ENCODE assay signal across 20 cellular contexts in the genomic region with DNA sequence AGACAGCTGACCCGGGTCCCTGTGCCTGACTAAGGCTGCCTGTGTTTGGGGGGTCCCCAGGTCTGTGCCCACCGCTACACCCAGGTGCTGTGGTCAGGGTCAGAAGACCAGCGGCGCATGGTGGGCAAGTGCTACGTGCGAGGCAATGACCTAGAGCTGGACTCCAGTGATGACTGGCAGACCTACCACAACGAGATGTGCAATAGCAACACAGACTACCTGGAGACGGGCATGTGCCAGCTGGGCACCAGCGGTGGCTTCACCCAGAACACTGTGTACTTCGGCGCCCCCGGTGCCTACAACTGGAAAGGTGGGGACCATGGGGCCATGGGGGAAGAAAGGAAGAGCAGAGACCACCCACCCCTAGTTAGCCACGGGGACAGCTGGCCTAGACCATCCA. TPM values are rescaled to one million over a fixed set of nuclear protein-coding genes. Genes with fewer than 3 reads are reported as not detected.
A peak's percentile ranks its signal among the peaks of the same experiment; 100 is the strongest.
DNase-seq lines count a peak whose midpoint lies in the region; ATAC-seq, FAIRE-seq and TF ChIP-seq lines count a peak whose summit lies in the region.
"Had no signal": no experiment of that assay in that cellular context is flagged by ENCODE, and none has a peak within 500 bp of the region (broad histone marks: within the 10 kb centered on the region; RNA-seq: fewer than 3 reads in every experiment).

No MANE protein-coding gene starts in this region.

- H3K9me3 ChIP-seq in SK-N-SH (no peaks in the 10 kb centered on the region), kidney (ENCODE audit: control insufficient read depth in 1 of 2, low read length in 2 of 2) (no peaks in the 10 kb centered on the region), skeletal muscle tissue (ENCODE audit: control insufficient read depth in 3 of 3, low read length in 3 of 3) (no peaks in the 10 kb centered on the region)
- H3K9me3 ChIP-seq: HAP-1 had no signal

- 94% methylated on average over 7 of the region's 13 CpGs for WGBS in SK-N-SH (ENCODE audit: low lambda C conversion rate)

- H3K4me1 ChIP-seq in SK-N-SH (ENCODE audit: control insufficient read depth in 1 of 2, insufficient read depth in 2 of 2, low read depth in 1 of 2, low read length in 1 of 2) (peaks cover 16 to 38% of the 10 kb centered on the region in 2 experiments), kidney (ENCODE audit: control insufficient read depth in 1 of 2, insufficient read depth in 1 of 2, low read depth in 1 of 2, low read length in 2 of 2) (peaks cover 21 to 22% of the 10 kb centered on the region in 2 donors), skeletal muscle tissue (ENCODE audit: control insufficient read depth in 3 of 3, insufficient read depth in 3 of 3, low read length in 3 of 3) (peaks cover 43 to 59% (median 47%) of the 10 kb centered on the region in 3 donors)
- H3K4me1 ChIP-seq: HAP-1 had no signal

- H4K20me1 ChIP-seq in SK-N-SH (ENCODE audit: insufficient read depth): peaks cover 41% of the 10 kb centered on the region

- TF ChIP-seq EP300 in SK-N-SH (IDR thresholded peaks at IDR 0.05; ENCODE audit: borderline replicate concordance in 1 of 2, low read depth in 1 of 2, low read length in 1 of 2): no peak

- ATAC-seq in SK-N-SH treated with all-trans-retinoic acid at 6 μM for 48 hours: no peak
- ATAC-seq: GM23338 had no signal

- peaks cover 47 to 75% of the 10 kb centered on the region in 2 experiments for H3K36me3 ChIP-seq in SK-N-SH (replicated peaks in 1 of 2; ENCODE audit: control insufficient read depth in 1 of 2, insufficient read depth in 2 of 2, low read length in 1 of 2)
- peaks cover 10 to 32% of the 10 kb centered on the region in 2 donors for H3K36me3 ChIP-seq in kidney (ENCODE audit: control insufficient read depth in 1 of 2, insufficient read depth in 2 of 2, low read length in 2 of 2)
- peaks cover 11 to 21% (median 20%) of the 10 kb centered on the region in 3 donors for H3K36me3 ChIP-seq in skeletal muscle tissue (ENCODE audit: control insufficient read depth in 3 of 3, insufficient read depth in 3 of 3, low read length in 3 of 3)
- H3K36me3 ChIP-seq: HAP-1 had no signal

- POLR2A ChIA-PET in SK-N-SH (lab: Yijun Ruan, JAX) (interaction anchor here (1.2 kb wide), 1 partner anchor 26 kb away, joined by 3 read pairs; no protein-coding TSS in a partner anchor), RWPE1 (lab: Yijun Ruan, JAX; ENCODE audit: low non-redundant PET) (no interaction called here)

- no peak for TF ChIP-seq RAD21 in SK-N-SH (IDR thresholded peaks at IDR 0.05; ENCODE audit: low read length)

- H3K4me2 ChIP-seq in SK-N-SH: peak overlapping the region; percentile 0; the same call in 1 of the 2 replicates
- H3K4me2 ChIP-seq: GM23338 had no signal

- peaks cover 67% of the 10 kb centered on the region for H3F3A ChIP-seq in SK-N-SH (replicated peaks; ENCODE audit: insufficient read depth)

- no peak for DNase-seq in SK-N-SH
- no peak for DNase-seq in RWPE1 (ENCODE audit: low spot score)
- peak; percentile 68 for DNase-seq in kidney
- DNase-seq in SHP77 treated with DMSO at 0.1 percent for 48 hours (lab: John Stamatoyannopoulos, UW): no peak
- DNase-seq in HUDEP-2 (lab: John Stamatoyannopoulos, UW; ENCODE audit: unreplicated experiment in 76 of 76): no peak
- DNase-seq in 8988T: no peak
- DNase-seq: MV-4-11, NCI-H1105 treated with DMSO at 0.1 percent for 48 hours, NCI-H2081, NCI-H2171, NCI-H524 treated with DMSO at 0.1 percent for 48 hours, SIG-M5 had no signal

- peak overlapping the region in 1 of 2 experiments; percentile 100; a peak in 2 of 4 replicates for H3K27ac ChIP-seq in SK-N-SH (ENCODE audit: low read depth in 2 of 2, low read length in 1 of 2)
- peak overlapping the region; percentile 72 for H3K27ac ChIP-seq in RWPE1
- no peak overlapping the region for H3K27ac ChIP-seq in kidney (ENCODE audit: low read depth in 2 of 2, low read length in 2 of 2)
- peak overlapping the region; percentile 88 for H3K27ac ChIP-seq in skeletal muscle tissue (ENCODE audit: low read depth, low read length)
- H3K27ac ChIP-seq: 22Rv1, C4-2B had no signal

- CTCF ChIA-PET in SK-N-SH (lab: Yijun Ruan, JAX): interaction anchor here (1.0 to 6.2 kb wide), 8 partner anchors 12 to 70 kb away, joined by 3 to 51 read pairs (median 6); a partner anchor contains a TSS
- CTCF ChIA-PET in RWPE1 (lab: Yijun Ruan, JAX): interaction anchor here (0.5 to 0.7 kb wide), 2 partner anchors 20 to 110 kb away, joined by 3 read pairs; no protein-coding TSS in a partner anchor

- intact Hi-C loops in kidney (cut with DNase I): no loop called here

- H3K27me3 ChIP-seq in SK-N-SH (ENCODE audit: insufficient read depth) (no peaks in the 10 kb centered on the region), skeletal muscle tissue (ENCODE audit: control insufficient read depth in 3 of 3, insufficient read depth in 3 of 3, low read length in 3 of 3) (no peaks in the 10 kb centered on the region)

- H2AFZ ChIP-seq in SK-N-SH (ENCODE audit: low read depth): no peak overlapping the region
- H2AFZ ChIP-seq: GM23338 had no signal

- H3K9ac ChIP-seq in SK-N-SH (no peak overlapping the region; the same call in 1 of the 2 replicates), kidney (ENCODE audit: low read length in 2 of 2) (no peak overlapping the region), skeletal muscle tissue (ENCODE audit: low read depth in 1 of 3, low read length in 3 of 3) (peak overlapping the region in 2 of 3 donors; percentile 66 to 80)

- H3K4me3 ChIP-seq in SK-N-SH (ENCODE audit: low read depth in 2 of 2, low read length in 1 of 2) (no peak overlapping the region), kidney (ENCODE audit: low read length in 2 of 2) (no peak overlapping the region), skeletal muscle tissue (ENCODE audit: low read length in 3 of 3) (no peak overlapping the region)
- H3K4me3 ChIP-seq: GM23338, HAP-1 had no signal

- no peaks in the 10 kb centered on the region for H3K9me2 ChIP-seq in SK-N-SH

- TF ChIP-seq CTCF in SK-N-SH (IDR thresholded peaks at IDR 0.05) (no peak), RWPE1 (conservative IDR thresholded peaks at IDR 0.05; ENCODE audit: low read depth) (no peak), kidney (IDR thresholded peaks at IDR 0.05; ENCODE audit: borderline replicate concordance, extremely low read depth, insufficient read depth) (no peak)

- no peak for FAIRE-seq in kidney (lab: Jason Lieb, UNC)
- FAIRE-seq: G401.6, GM12892 had no signal

- peaks cover 96% of the 10 kb centered on the region for H3K79me2 ChIP-seq in SK-N-SH (ENCODE audit: insufficient read depth)

TF ChIP-seq in SK-N-SH treated with all-trans-retinoic acid at 6 μM for 48 hours, 23 proteins besides CTCF, POLR2A, EP300 and RAD21:
- TF ChIP-seq ZFP30 (CRISPR knock-in tag; IDR thresholded peaks at IDR 0.05) (no peak), GLIS3 (CRISPR knock-in tag; IDR thresholded peaks at IDR 0.05) (no peak)
- TF ChIP-seq, protein P1, sequence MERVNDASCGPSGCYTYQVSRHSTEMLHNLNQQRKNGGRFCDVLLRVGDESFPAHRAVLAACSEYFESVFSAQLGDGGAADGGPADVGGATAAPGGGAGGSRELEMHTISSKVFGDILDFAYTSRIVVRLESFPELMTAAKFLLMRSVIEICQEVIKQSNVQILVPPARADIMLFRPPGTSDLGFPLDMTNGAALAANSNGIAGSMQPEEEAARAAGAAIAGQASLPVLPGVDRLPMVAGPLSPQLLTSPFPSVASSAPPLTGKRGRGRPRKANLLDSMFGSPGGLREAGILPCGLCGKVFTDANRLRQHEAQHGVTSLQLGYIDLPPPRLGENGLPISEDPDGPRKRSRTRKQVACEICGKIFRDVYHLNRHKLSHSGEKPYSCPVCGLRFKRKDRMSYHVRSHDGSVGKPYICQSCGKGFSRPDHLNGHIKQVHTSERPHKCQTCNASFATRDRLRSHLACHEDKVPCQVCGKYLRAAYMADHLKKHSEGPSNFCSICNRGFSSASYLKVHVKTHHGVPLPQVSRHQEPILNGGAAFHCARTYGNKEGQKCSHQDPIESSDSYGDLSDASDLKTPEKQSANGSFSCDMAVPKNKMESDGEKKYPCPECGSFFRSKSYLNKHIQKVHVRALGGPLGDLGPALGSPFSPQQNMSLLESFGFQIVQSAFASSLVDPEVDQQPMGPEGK (CRISPR knock-in tag; IDR thresholded peaks at IDR 0.05; ENCODE audit: borderline replicate concordance): no peak
TF ChIP-seq in SK-N-SH treated with all-trans-retinoic acid at 6 μM for 48 hours: peak in this region for 0.

RNA-seq across cellular contexts. Expression of a gene that starts 12.1 kb away (rescaled TPM):
- polyA plus RNA-seq in SK-N-SH (2012; rRNA removed): 543 and 766 TPM in 2 replicates
- 239 and 423 TPM in 2 replicates for polyA plus RNA-seq in SK-N-SH (2012; cell fraction: cytosol; rRNA removed)
- polyA plus RNA-seq in SK-N-SH (2012; cell fraction: nucleus; rRNA removed): 1,445 and 1,576 TPM in 2 replicates
- 367 TPM for total RNA-seq in kidney
- 117 TPM for polyA plus RNA-seq in kidney (ENCODE audit: insufficient read depth, low read depth, low replicate concordance)
- total RNA-seq in skeletal muscle tissue: 27.7 TPM

RNA-seq across cellular contexts. Expression of a gene that starts 27.2 kb away (rescaled TPM):
- 96.1 and 124 TPM in 2 replicates for polyA plus RNA-seq in SK-N-SH (2012; rRNA removed)
- 41.5 and 62.1 TPM in 2 replicates for polyA plus RNA-seq in SK-N-SH (2012; cell fraction: cytosol; rRNA removed)
- 123 and 147 TPM in 2 replicates for polyA plus RNA-seq in SK-N-SH (2012; cell fraction: nucleus; rRNA removed)
- 41.9 TPM for total RNA-seq in kidney
- 121 TPM for polyA plus RNA-seq in kidney (ENCODE audit: insufficient read depth, low read depth, low replicate concordance)
- total RNA-seq in skeletal muscle tissue: 18.8 TPM

Comparison
In these comparisons a context has a peak if more than half of its experiments do, and no peak if none do; other contexts are left out.
1. H3K27ac ChIP-seq: peak in RWPE1 (single experiment) and skeletal muscle tissue (single experiment); none in kidney (0 of 2).
2. H3K9ac ChIP-seq: peak in skeletal muscle tissue (2 of 3); none in SK-N-SH (single experiment) and kidney (0 of 2).
3. RNA of a gene that starts 12.1 kb away (total RNA-seq): 367 TPM in kidney (single experiment); 27.7 TPM in skeletal muscle tissue (single experiment); every median in the first group is over 10 times any median in the second.